26 cellular contexts compared by ENCODE assay signal in the genomic region with DNA sequence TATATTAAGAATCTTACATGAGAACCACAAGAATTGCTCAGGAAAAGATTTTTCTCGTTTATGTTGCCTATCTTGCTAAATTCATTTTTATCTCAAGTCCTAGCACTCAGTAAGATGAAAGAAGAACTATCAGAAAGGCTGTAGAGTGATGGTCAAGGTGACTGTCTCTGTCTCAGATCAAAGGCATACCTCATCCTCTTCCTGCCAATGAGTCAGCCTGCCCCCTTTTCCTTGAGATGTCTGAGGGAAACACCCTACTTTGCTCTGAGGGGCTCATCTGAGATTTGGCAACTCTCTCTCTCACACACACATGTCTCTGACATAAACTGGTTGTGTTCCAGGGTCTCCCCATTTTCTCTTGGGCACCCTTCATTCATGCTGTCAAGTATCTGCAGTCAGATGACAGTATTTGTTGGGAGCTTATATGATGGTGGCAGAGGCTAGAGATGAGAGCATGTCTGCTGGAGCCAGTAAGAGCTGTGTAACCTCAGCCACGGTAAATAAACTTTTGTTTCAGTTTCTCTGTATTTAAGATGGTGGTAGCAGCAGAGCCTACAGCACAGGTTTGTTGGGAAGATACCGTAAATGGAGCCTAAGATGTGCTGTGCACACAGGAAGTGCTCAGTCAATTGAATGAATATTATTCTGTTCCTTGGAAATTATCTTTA. TPM values are rescaled to one million over a fixed set of nuclear protein-coding genes. Genes with fewer than 3 reads are reported as not detected.
DNase-seq lines count a peak whose midpoint lies in the region; ATAC-seq and FAIRE-seq lines count a peak whose summit lies in the region.
"Had no signal": no experiment of that assay in that cellular context is flagged by ENCODE, and none has a peak within 500 bp of the region (broad histone marks: within the 10 kb centered on the region; RNA-seq: fewer than 3 reads in every experiment).

No MANE protein-coding gene starts in this region.

- no peak overlapping the region for H4K8ac ChIP-seq in mesenchymal stem cell (ENCODE audit: low read length)

- no peaks in the 10 kb centered on the region for H3K9me3 Mint-ChIP-seq in activated T-cell treated with anti-CD3 and anti-CD28 coated beads, Interleukin-2, amount 50 U/mL, for 72 hours
- H3K9me3 Mint-ChIP-seq: CD14-positive monocyte had no signal

- H3K18ac ChIP-seq in mesenchymal stem cell (ENCODE audit: low read depth in 1 of 2, low read length in 2 of 2), result no peak overlapping the region

- peak overlapping the region; percentile 91 for H3K9ac ChIP-seq in mesenchymal stem cell (ENCODE audit: low read length)

- no peak for DNase-seq in activated T-cell treated with anti-CD3 and anti-CD28 coated beads, Interleukin-2, amount 50 U/mL, for 72 hours
- no peak for DNase-seq in activated T-cell treated with anti-CD3 and anti-CD28 coated beads for 4 hours
- no peak for DNase-seq in HTR-8/SVneo (ENCODE audit: insufficient read length, low spot score)
- peak; percentile 7 for DNase-seq in SW480 (ENCODE audit: low spot score)
- no peak for DNase-seq in mesenchymal stem cell
- DNase-seq in NCI-H2171 (lab: John Stamatoyannopoulos, UW), result no peak
- DNase-seq in stimulated activated CD4-positive, alpha-beta T cell treated with anti-CD3 and anti-CD28 coated beads, Interleukin-4, amount 100 ng/mL, for 1 hour, result no peak
- no peak for DNase-seq in DMS153 treated with DMSO at 0.1 percent for 48 hours (lab: John Stamatoyannopoulos, UW; ENCODE audit: unreplicated experiment)
- DNase-seq: 8988T, ACHN, BE2C, Calu3, KBM-7, NCI-H1105 treated with DMSO at 0.1 percent for 48 hours, NCI-H146, NCI-H1930, NCI-H2107, NCI-H446, NCI-H524 treated with DMSO at 0.1 percent for 48 hours, NCI-H82, SIG-M5 had no signal

- H2BK5ac ChIP-seq in mesenchymal stem cell (ENCODE audit: low read depth, low read length, poor library complexity, severe bottlenecking), result no peak overlapping the region

- FAIRE-seq in HTR-8/SVneo (lab: Jason Lieb, UNC), result peak; percentile 64
- FAIRE-seq: H1 had no signal

- H2AK5ac ChIP-seq in mesenchymal stem cell (ENCODE audit: low read length, severe bottlenecking), result no peak overlapping the region

- WGBS in mesenchymal stem cell, result 98% methylated on average over 2 of the region's 3 CpGs

- H3K36me3 ChIP-seq in mesenchymal stem cell (ENCODE audit: control insufficient read depth in 1 of 2, insufficient read depth in 2 of 2, low read depth in 1 of 2, low read length in 2 of 2), result no peaks in the 10 kb centered on the region
- H3K36me3 ChIP-seq: BE2C had no signal

- H2AFZ ChIP-seq in mesenchymal stem cell (ENCODE audit: low read depth, low read length), result no peak overlapping the region

- H3K14ac ChIP-seq in mesenchymal stem cell (ENCODE audit: low read length in 2 of 2), result no peak overlapping the region

- no peak overlapping the region for H2BK120ac ChIP-seq in mesenchymal stem cell (ENCODE audit: low read depth, low read length)

- H3K36me3 Mint-ChIP-seq in activated T-cell treated with anti-CD3 and anti-CD28 coated beads, Interleukin-2, amount 50 U/mL, for 72 hours (ENCODE audit: insufficient read depth in 2 of 2), result no peaks in the 10 kb centered on the region
- H3K36me3 Mint-ChIP-seq: CD14-positive monocyte had no signal

- H2BK12ac ChIP-seq in mesenchymal stem cell (ENCODE audit: low read length in 2 of 2), result no peak overlapping the region

- H3K23ac ChIP-seq in mesenchymal stem cell (ENCODE audit: low read length in 2 of 2), result no peak overlapping the region

- H3K27me3 ChIP-seq in mesenchymal stem cell (ENCODE audit: control insufficient read depth in 1 of 2, insufficient read depth in 1 of 2, low read length in 2 of 2), result no peaks in the 10 kb centered on the region
- H3K27me3 ChIP-seq: BE2C had no signal

- peak; percentile 24 to 58 for ATAC-seq in activated T-cell treated with anti-CD3 and anti-CD28 coated beads, Interleukin-2, amount 50 U/mL, for 72 hours (replicated peaks in 1 of 2)

- no peaks in the 10 kb centered on the region for H3K4me1 ChIP-seq in mesenchymal stem cell (ENCODE audit: control insufficient read depth, insufficient read depth, low read depth, low read length)
- H3K4me1 ChIP-seq: BE2C had no signal

- H3K4me3 ChIP-seq in mesenchymal stem cell (ENCODE audit: insufficient read depth in 1 of 2, low read depth in 1 of 2, low read length in 2 of 2), result no peak overlapping the region
- H3K4me3 ChIP-seq: SK-N-MC had no signal

- H3K79me1 ChIP-seq in mesenchymal stem cell (replicated peaks; ENCODE audit: low read length, poor library complexity, severe bottlenecking), result no peaks in the 10 kb centered on the region

- no peak overlapping the region for H3K27ac ChIP-seq in mesenchymal stem cell (ENCODE audit: low read length, poor library complexity, severe bottlenecking)
- H3K27ac ChIP-seq: SK-N-MC had no signal

- H4K91ac ChIP-seq in mesenchymal stem cell (ENCODE audit: low read length), result no peak overlapping the region

- no peaks in the 10 kb centered on the region for H3K27me3 Mint-ChIP-seq in activated T-cell treated with anti-CD3 and anti-CD28 coated beads, Interleukin-2, amount 50 U/mL, for 72 hours (ENCODE audit: low read depth)

- no peak overlapping the region for H3K4me2 ChIP-seq in mesenchymal stem cell (ENCODE audit: low read length, poor library complexity, severe bottlenecking)

- H3K4me3 Mint-ChIP-seq in activated T-cell treated with anti-CD3 and anti-CD28 coated beads, Interleukin-2, amount 50 U/mL, for 72 hours, result no peak overlapping the region
- H3K4me3 Mint-ChIP-seq: CD14-positive monocyte had no signal

- H2BK15ac ChIP-seq in mesenchymal stem cell (ENCODE audit: low read depth, poor library complexity, severe bottlenecking), result no peak overlapping the region

- no peak overlapping the region for H3K4ac ChIP-seq in mesenchymal stem cell (ENCODE audit: low read depth in 1 of 2, low read length in 2 of 2)

- H3K27ac Mint-ChIP-seq in activated T-cell treated with anti-CD3 and anti-CD28 coated beads, Interleukin-2, amount 50 U/mL, for 72 hours, result no peak overlapping the region
- H3K27ac Mint-ChIP-seq: CD14-positive monocyte had no signal

- no peaks in the 10 kb centered on the region for H3K9me3 ChIP-seq in mesenchymal stem cell (ENCODE audit: control insufficient read depth, low read length)
- H3K9me3 ChIP-seq: BE2C had no signal

- H3K4me1 Mint-ChIP-seq in activated T-cell treated with anti-CD3 and anti-CD28 coated beads, Interleukin-2, amount 50 U/mL, for 72 hours (ENCODE audit: low read depth), result no peaks in the 10 kb centered on the region

RNA-seq across cellular contexts. Expression of gene MMP27, which starts 1.6 kb away (rescaled TPM):
- not detected for total RNA-seq in activated T-cell treated with anti-CD3 and anti-CD28 coated beads, Interleukin-2, amount 50 U/mL, for 72 hours
- not detected for polyA plus RNA-seq in mesenchymal stem cell (2013, experiment 1 of 2)
- polyA plus RNA-seq in mesenchymal stem cell (2013, experiment 2 of 2), result not detected
- total RNA-seq: Calu3, H1, LHCN-M2, MCF 10A had no signal
- polyA plus RNA-seq: CD14-positive monocyte, H1 had no signal

RNA-seq across cellular contexts. Expression of gene MMP8, which starts 20.8 kb away (rescaled TPM):
- total RNA-seq in activated T-cell treated with anti-CD3 and anti-CD28 coated beads, Interleukin-2, amount 50 U/mL, for 72 hours, result not detected
- 0.03 TPM for polyA plus RNA-seq in mesenchymal stem cell (2013, experiment 1 of 2)
- polyA plus RNA-seq in mesenchymal stem cell (2013, experiment 2 of 2), result 0.01 TPM
- total RNA-seq: Calu3, H1, LHCN-M2, MCF 10A had no signal
- polyA plus RNA-seq: H1 had no signal
